Comparison of ENCODE assay signal across 9 cellular contexts in the genomic region with DNA sequence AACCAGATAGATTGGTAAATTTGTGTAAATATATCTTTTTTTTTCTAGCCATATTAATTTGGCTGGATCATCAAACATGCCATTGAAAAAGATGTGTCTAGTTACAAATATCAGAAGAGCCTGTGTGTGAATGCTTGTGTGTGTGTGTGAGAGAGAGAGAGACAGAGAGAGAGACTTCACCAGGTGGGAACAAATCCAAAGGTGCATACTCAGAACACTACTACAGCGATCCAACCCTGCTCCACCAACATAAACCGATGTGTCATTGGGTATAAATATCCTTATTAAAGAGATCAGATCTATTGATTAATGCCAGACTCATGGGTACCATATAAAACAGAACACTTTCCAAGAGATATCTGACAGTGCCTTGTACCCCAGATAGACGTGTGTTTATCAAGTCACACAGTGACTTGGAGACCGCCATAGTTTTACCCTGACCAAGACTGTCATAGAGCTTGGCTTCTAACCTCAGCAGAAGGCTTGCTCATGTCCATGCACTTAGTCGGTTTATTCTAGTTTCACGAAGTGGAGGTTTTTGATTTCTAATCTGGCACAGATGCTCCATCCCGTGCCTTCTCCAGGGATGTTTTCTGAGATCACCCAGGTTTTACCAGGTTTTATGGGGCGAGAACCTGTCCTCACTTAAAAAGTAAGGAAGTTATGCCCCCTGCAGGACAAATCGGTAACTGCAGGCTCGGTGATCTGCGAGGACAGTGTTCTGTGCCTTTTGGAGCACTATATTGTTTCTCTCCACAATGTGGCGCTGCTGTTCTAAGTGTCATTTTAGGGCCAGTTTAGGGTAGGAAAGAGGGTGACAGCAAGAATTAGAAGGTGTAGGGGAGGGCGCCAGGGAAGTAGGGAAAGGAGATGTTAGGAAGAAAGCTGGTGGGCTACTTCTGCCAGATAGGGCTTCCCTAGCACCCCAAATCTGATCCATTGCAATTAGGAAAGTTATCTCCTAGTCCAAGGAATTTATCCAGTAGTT. TPM values are rescaled to one million over a fixed set of nuclear protein-coding genes. Genes with fewer than 3 reads are reported as not detected.
DNase-seq lines count a peak whose midpoint lies in the region; ATAC-seq and TF ChIP-seq lines count a peak whose summit lies in the region.
"Had no signal": no experiment of that assay in that cellular context is flagged by ENCODE, and none has a peak within 500 bp of the region (broad histone marks: within the 10 kb centered on the region; RNA-seq: fewer than 3 reads in every experiment).

No MANE protein-coding gene starts in this region.

- H3K79me2 ChIP-seq in PC-9 (ENCODE audit: low read depth): no peaks in the 10 kb centered on the region

- CTCF ChIA-PET in PC-9 (lab: Charles Lee): interaction anchor here (0.6 to 0.9 kb wide), 3 partner anchors 91 to 409 kb away, joined by 3 to 4 read pairs (median 3); no protein-coding TSS in a partner anchor

- WGBS in esophagus squamous epithelium, 2 donors: 20 to 25% methylated on average over 9 to 13 of the region's 13 CpGs

- H3K27ac Mint-ChIP-seq in natural killer cell: no peak overlapping the region
- H3K27ac Mint-ChIP-seq in stimulated activated naive B cell treated with anti-CD40 and anti-IgM and Interleukin-4, amounts not matched to agents 10 μg/mL and 1 μg/mL and 100 μg/mL, for 72 hours: no peak overlapping the region
- H3K27ac Mint-ChIP-seq: activated naive CD8-positive, alpha-beta T cell had no signal

- H3K27me3 ChIP-seq in PC-9 (ENCODE audit: insufficient read depth, low read depth) (no peaks in the 10 kb centered on the region), esophagus squamous epithelium (no peaks in the 10 kb centered on the region)

- no peaks in the 10 kb centered on the region for H3K9me2 ChIP-seq in PC-9 (ENCODE audit: insufficient read depth)

- no peak overlapping the region for H3K27ac ChIP-seq in PC-9
- no peak overlapping the region for H3K27ac ChIP-seq in esophagus squamous epithelium

- no peaks in the 10 kb centered on the region for H3K36me3 Mint-ChIP-seq in natural killer cell
- H3K36me3 Mint-ChIP-seq in stimulated activated naive B cell treated with anti-CD40 and anti-IgM and Interleukin-4, amounts not matched to agents 10 μg/mL and 1 μg/mL and 100 μg/mL, for 72 hours: no peaks in the 10 kb centered on the region

- no peaks in the 10 kb centered on the region for H4K20me1 ChIP-seq in PC-9 (ENCODE audit: insufficient read depth)

- no peak overlapping the region for H3K4me2 ChIP-seq in PC-9

- ATAC-seq in GM21528 (IDR thresholded peaks at IDR 0.05; ENCODE audit: low FRiP score, unreplicated experiment) (peak; percentile 78), natural killer cell (peak; percentile 99 to 100 (median 100))
- peak; percentile 98 for ATAC-seq in stimulated activated naive B cell treated with anti-CD40 and anti-IgM and Interleukin-4, amounts not matched to agents 10 μg/mL and 1 μg/mL and 100 μg/mL, for 72 hours (replicated peaks)

- POLR2A ChIA-PET in PC-9 (lab: Charles Lee; ENCODE audit: unreplicated experiment): no interaction called here

- H3K9me3 ChIP-seq in PC-9 (ENCODE audit: insufficient read depth, low read depth) (no peaks in the 10 kb centered on the region), esophagus squamous epithelium (no peaks in the 10 kb centered on the region)

- no peaks in the 10 kb centered on the region for H3K9me3 Mint-ChIP-seq in natural killer cell
- no peaks in the 10 kb centered on the region for H3K9me3 Mint-ChIP-seq in stimulated activated naive B cell treated with anti-CD40 and anti-IgM and Interleukin-4, amounts not matched to agents 10 μg/mL and 1 μg/mL and 100 μg/mL, for 72 hours

- peak; percentile 84 for TF ChIP-seq CTCF in LNCAP (IDR thresholded peaks at IDR 0.05)
- peak; percentile 97 for TF ChIP-seq CTCF in PC-9 (conservative IDR thresholded peaks at IDR 0.05)
- TF ChIP-seq CTCF in esophagus squamous epithelium (IDR thresholded peaks at IDR 0.05): peak; percentile 93 to 100 (median 100)
- TF ChIP-seq CTCF in natural killer cell (IDR thresholded peaks at IDR 0.05): peak; percentile 100

- no peaks in the 10 kb centered on the region for H3K27me3 Mint-ChIP-seq in natural killer cell (ENCODE audit: low read depth in 2 of 2)
- peaks cover 9 to 17% of the 10 kb centered on the region in 2 donors for H3K27me3 Mint-ChIP-seq in stimulated activated naive B cell treated with anti-CD40 and anti-IgM and Interleukin-4, amounts not matched to agents 10 μg/mL and 1 μg/mL and 100 μg/mL, for 72 hours

- H3K4me3 ChIP-seq in PC-9 (no peak overlapping the region), esophagus squamous epithelium (no peak overlapping the region)

- H3K4me3 Mint-ChIP-seq in natural killer cell: no peak overlapping the region
- H3K4me3 Mint-ChIP-seq in stimulated activated naive B cell treated with anti-CD40 and anti-IgM and Interleukin-4, amounts not matched to agents 10 μg/mL and 1 μg/mL and 100 μg/mL, for 72 hours: no peak overlapping the region
- H3K4me3 Mint-ChIP-seq: activated naive CD8-positive, alpha-beta T cell had no signal

- intact Hi-C loops in PC-9 (cut with micrococcal nuclease; ENCODE audit: unreplicated experiment) (loop anchor here (1.0 to 10.0 kb wide), 8 partner anchors 59 to 581 kb away; no protein-coding TSS in a partner anchor), esophagus squamous epithelium (cut with DNase I) (loop anchor here (2.0 to 10.0 kb wide), 2 partner anchors 81 to 95 kb away; partner anchors contain the start of gene SEC31B), natural killer cell (cut with micrococcal nuclease) (loop anchor here (1.0 to 2.0 kb wide), 5 partner anchors 63 to 95 kb away; no protein-coding TSS in a partner anchor)

- H3K4me1 Mint-ChIP-seq in natural killer cell: no peaks in the 10 kb centered on the region
- peaks cover 2 to 12% of the 10 kb centered on the region in 2 donors for H3K4me1 Mint-ChIP-seq in stimulated activated naive B cell treated with anti-CD40 and anti-IgM and Interleukin-4, amounts not matched to agents 10 μg/mL and 1 μg/mL and 100 μg/mL, for 72 hours

- no peaks in the 10 kb centered on the region for H3F3A ChIP-seq in PC-9 (ENCODE audit: insufficient read depth, low read depth)

- no peak overlapping the region for H2AFZ ChIP-seq in PC-9

- no peaks in the 10 kb centered on the region for H3K4me1 ChIP-seq in PC-9 (replicated peaks; ENCODE audit: insufficient read depth)
- peaks cover 0 to 20% (median 2%) of the 10 kb centered on the region in 3 donors for H3K4me1 ChIP-seq in esophagus squamous epithelium

- DNase-seq in COLO829 (ENCODE audit: low spot score) (peak; percentile 73), PC-9 (peak; percentile 80 to 84), activated T-cell treated with anti-CD3 and anti-CD28 coated beads for 4 hours (peak; percentile 98), esophagus squamous epithelium (lab: John Stamatoyannopoulos, UW) (peak; percentile 30), natural killer cell (peak; percentile 93)
- DNase-seq in stimulated activated naive B cell treated with anti-CD40 and anti-IgM and Interleukin-4, amounts not matched to agents 10 μg/mL and 1 μg/mL and 100 μg/mL, for 72 hours: peak; percentile 79

- BruUV-seq in PC-9 (replicated peaks; lab: Mats Ljungman, UMichigan): no TSS peak

- no peaks in the 10 kb centered on the region for H3K36me3 ChIP-seq in PC-9 (ENCODE audit: low read depth)
- H3K36me3 ChIP-seq in esophagus squamous epithelium: no peaks in the 10 kb centered on the region

- no peak for TF ChIP-seq POLR2A in esophagus squamous epithelium (IDR thresholded peaks at IDR 0.05)

RNA-seq across cellular contexts. Expression of gene WNT8B, which starts 29.3 kb away (rescaled TPM):
- total RNA-seq in PC-9 (2021) (not detected in 2 replicates), esophagus squamous epithelium (not detected), natural killer cell (not detected)

Comparison
In these comparisons a context has a peak if more than half of its experiments do, and no peak if none do; other contexts are left out.
1. DNase-seq: peak in every context shown above with its lines; median percentile 98 in activated T-cell treated with anti-CD3 and anti-CD28 coated beads for 4 hours; 93 in natural killer cell; 82 in PC-9; 79 in stimulated activated naive B cell treated with anti-CD40 and anti-IgM and Interleukin-4, amounts not matched to agents 10 μg/mL and 1 μg/mL and 100 μg/mL, for 72 hours; 73 in COLO829; 30 in esophagus squamous epithelium.